ENCODE assay signal across 18 cellular contexts in genomic region chr18:23570912-23571504, GRCh38.
"Had no signal": no experiment of that assay in that cellular context is flagged by ENCODE, and none has a peak within 500 bp of the region (broad histone marks: within the 10 kb centered on the region; RNA-seq: fewer than 3 reads in every experiment).

No MANE protein-coding gene starts in this region.

- FAIRE-seq: islet of Langerhans had no signal

- ATAC-seq: gastroesophageal sphincter; heart right ventricle; left lobe of liver; naive thymus-derived CD8-positive, alpha-beta T cell; right cardiac atrium had no signal

- H3K4me3 Mint-ChIP-seq: activated naive CD8-positive, alpha-beta T cell treated with anti-CD3 and anti-CD28 coated beads, Interleukin-2, amount 10 ng/mL, durations not matched to agents 7 days and 5 days had no signal

- H3K27me3 Mint-ChIP-seq: activated naive CD8-positive, alpha-beta T cell treated with anti-CD3 and anti-CD28 coated beads, Interleukin-2, amount 10 ng/mL, durations not matched to agents 7 days and 5 days; naive thymus-derived CD8-positive, alpha-beta T cell; progenitor cell of endocrine pancreas had no signal

- H3K27ac ChIP-seq: brain microvascular endothelial cell, gastroesophageal sphincter, heart right ventricle had no signal

- DNase-seq: activated effector memory CD4-positive, alpha-beta T cell treated with anti-CD3 and anti-CD28 coated beads, Interleukin-2, amount 50 U/mL, for 16 hours; activated naive CD8-positive, alpha-beta T cell treated with anti-CD3 and anti-CD28 coated beads, Interleukin-2, amount 10 ng/mL, durations not matched to agents 7 days and 5 days; activated T-cell treated with anti-CD3 and anti-CD28 coated beads, Interleukin-2, amount 50 U/mL, for 1 hour; brain microvascular endothelial cell; heart right ventricle; mammary epithelial cell; nucleus accumbens; right cardiac atrium; SIG-M5; stimulated activated CD4-positive, alpha-beta T cell treated with anti-CD3 and anti-CD28 coated beads, Interleukin-4, amount 100 ng/mL, for 24 hours; stimulated activated naive CD4-positive, alpha-beta T cell treated with Interleukin-2 at 50 U/mL for 16 hours; upper lobe of left lung had no signal

- H3K27ac Mint-ChIP-seq: activated naive CD8-positive, alpha-beta T cell treated with anti-CD3 and anti-CD28 coated beads, Interleukin-2, amount 10 ng/mL, durations not matched to agents 7 days and 5 days; progenitor cell of endocrine pancreas had no signal

- H3K27me3 ChIP-seq: brain microvascular endothelial cell, gastroesophageal sphincter, heart right ventricle, upper lobe of left lung had no signal

- H3K4me3 ChIP-seq: gastroesophageal sphincter, heart right ventricle, skin epidermis, upper lobe of left lung had no signal

- H3K9me3 Mint-ChIP-seq: activated naive CD8-positive, alpha-beta T cell treated with anti-CD3 and anti-CD28 coated beads, Interleukin-2, amount 10 ng/mL, durations not matched to agents 7 days and 5 days; naive thymus-derived CD8-positive, alpha-beta T cell had no signal

- H3K9me3 ChIP-seq: gastroesophageal sphincter, heart right ventricle, upper lobe of left lung had no signal
